1 cellular context compared by ENCODE assay signal in genomic region chr9:22008662-22009562, GRCh38.
TF ChIP-seq lines count a peak whose summit lies in the region.

Gene CDKN2B, minus strand, starts transcription at chr9:22009305. Its CDS starts 352 bp downstream, at chr9:22008953.

TF ChIP-seq in Ishikawa, 13 proteins besides CTCF, POLR2A, EP300 and RAD21 (continued from another document):
- TF ChIP-seq REST (IDR thresholded peaks at IDR 0.05; ENCODE audit: low read depth) (no peak), YY1 (IDR thresholded peaks at IDR 0.05; ENCODE audit: low read depth) (0 out of 2 replicates have a peak, but pooled peaks have one; percentile 30)
